ENCODE assay signal across 9 cellular contexts in the genomic region with DNA sequence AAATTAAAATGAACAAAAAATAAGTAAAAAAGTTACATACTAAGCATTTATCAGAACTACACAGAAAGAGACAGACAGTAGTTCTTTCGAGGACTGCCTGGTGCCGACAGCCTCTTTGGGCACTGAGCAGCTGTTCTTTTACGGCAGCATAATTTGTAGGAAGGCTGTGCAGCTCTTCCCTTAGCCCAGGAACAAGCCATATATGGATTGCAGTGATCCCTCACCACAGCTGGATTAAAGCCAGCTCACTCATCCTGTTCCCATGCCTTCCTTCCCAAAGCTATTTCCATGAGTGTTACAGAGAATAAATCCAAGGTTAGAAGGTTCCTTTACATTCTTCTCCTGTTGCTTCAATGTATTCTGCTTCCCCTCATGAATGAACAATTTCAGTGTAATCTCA.
DNase-seq lines count a peak whose midpoint lies in the region; ATAC-seq and TF ChIP-seq lines count a peak whose summit lies in the region.
"Had no signal": no experiment of that assay in that cellular context is flagged by ENCODE, and none has a peak within 500 bp of the region (broad histone marks: within the 10 kb centered on the region; RNA-seq: fewer than 3 reads in every experiment).

No MANE protein-coding gene starts in this region.

- H3K4me1 Mint-ChIP-seq in activated naive CD8-positive, alpha-beta T cell treated with anti-CD3 and anti-CD28 coated beads for 36 hours: peaks cover 4% of the 10 kb centered on the region

- RAD21 ChIA-PET in HCT116 (lab: Charles Lee; ENCODE audit: low non-redundant PET in 1 of 2, low total read pairs in 2 of 2, uncharacterized antibody in 2 of 2, unreplicated experiment in 2 of 2): no interaction called here

- no peak overlapping the region for H3K4me3 ChIP-seq in HCT116 (replicated peaks in 1 of 2; ENCODE audit: low read depth in 1 of 2, low read length in 2 of 2)

- CTCF ChIA-PET in HCT116 (lab: Charles Lee): no interaction called here

- no peaks in the 10 kb centered on the region for H3K9me3 Mint-ChIP-seq in activated naive CD8-positive, alpha-beta T cell treated with anti-CD3 and anti-CD28 coated beads for 36 hours
- H3K9me3 Mint-ChIP-seq: stimulated activated naive CD8-positive, alpha-beta T cell treated with anti-CD3 and anti-CD28 coated beads, Interleukin-15, amount 100 ng/mL, for 72 hours had no signal

- no peaks in the 10 kb centered on the region for H3K27me3 ChIP-seq in HCT116 (ENCODE audit: insufficient read depth, low read length)

- H3K9ac ChIP-seq in HCT116 (ENCODE audit: low read length): no peak overlapping the region

- H3K4me1 ChIP-seq in HCT116 (ENCODE audit: control insufficient read depth in 1 of 2, insufficient read depth in 2 of 2, low read length in 2 of 2): peaks cover 2 to 18% of the 10 kb centered on the region in 2 experiments; a peak in 3 of 4 replicates

- H3K9me2 ChIP-seq in HCT116 (ENCODE audit: insufficient read depth): no peaks in the 10 kb centered on the region

- no peak overlapping the region; the same call in 1 of the 2 replicates for H3K27ac ChIP-seq in HCT116 (ENCODE audit: low read depth, low read length)

- no peaks in the 10 kb centered on the region for H4K20me1 ChIP-seq in HCT116 (ENCODE audit: insufficient read depth)

- H3K27ac Mint-ChIP-seq in activated naive CD8-positive, alpha-beta T cell treated with anti-CD3 and anti-CD28 coated beads for 36 hours: no peak overlapping the region
- H3K27ac Mint-ChIP-seq: stimulated activated naive CD8-positive, alpha-beta T cell treated with anti-CD3 and anti-CD28 coated beads, Interleukin-15, amount 100 ng/mL, for 72 hours had no signal

- TF ChIP-seq POLR2A in HCT116 (IDR thresholded peaks at IDR 0.05; ENCODE audit: borderline replicate concordance, extremely low read depth, insufficient read depth, insufficient read length): no peak

- H3K36me3 Mint-ChIP-seq in activated naive CD8-positive, alpha-beta T cell treated with anti-CD3 and anti-CD28 coated beads for 36 hours: peaks cover 14% of the 10 kb centered on the region

- no peaks in the 10 kb centered on the region for H3K79me2 ChIP-seq in HCT116 (ENCODE audit: insufficient read depth, low read length)

- BruUV-seq in HCT116 (replicated peaks; lab: Mats Ljungman, UMichigan): no TSS peak

- DNase-seq in HCT116 (ENCODE audit: low read depth, low spot score) (peak; percentile 27), RKO (ENCODE audit: low spot score) (peak; percentile 72), glomerular visceral epithelial cell (ENCODE audit: extremely low spot score) (peak; percentile 94), smooth muscle cell of the brain vasculature (ENCODE audit: low read depth, low spot score) (peak; percentile 81), hippocampal formation (lab: John Stamatoyannopoulos, UW) (no peak), OCI-M1 (lab: John Stamatoyannopoulos, UW) (no peak)
- DNase-seq in activated naive CD8-positive, alpha-beta T cell treated with anti-CD3 and anti-CD28 coated beads for 36 hours: no peak
- DNase-seq: stimulated activated naive CD8-positive, alpha-beta T cell treated with anti-CD3 and anti-CD28 coated beads, Interleukin-15, amount 100 ng/mL, for 72 hours had no signal

- no peaks in the 10 kb centered on the region for H3K9me3 ChIP-seq in HCT116 (ENCODE audit: control insufficient read depth in 1 of 2, insufficient read depth in 1 of 2, low read depth in 1 of 2, low read length in 2 of 2)

- ATAC-seq in HCT116 (peak; percentile 74), GM18907 (IDR thresholded peaks at IDR 0.05; ENCODE audit: unreplicated experiment) (no peak)
- ATAC-seq: stimulated activated naive CD8-positive, alpha-beta T cell treated with anti-CD3 and anti-CD28 coated beads, Interleukin-15, amount 100 ng/mL, for 72 hours had no signal

- intact Hi-C loops in HCT116 (cut with micrococcal nuclease): no loop called here

- POLR2A ChIA-PET in HCT116 (lab: Charles Lee): no interaction called here

- peak overlapping the region; percentile 3 for H3K4me2 ChIP-seq in HCT116 (ENCODE audit: low read length)

- H3K4me3 Mint-ChIP-seq in activated naive CD8-positive, alpha-beta T cell treated with anti-CD3 and anti-CD28 coated beads for 36 hours: no peak overlapping the region
- H3K4me3 Mint-ChIP-seq: stimulated activated naive CD8-positive, alpha-beta T cell treated with anti-CD3 and anti-CD28 coated beads, Interleukin-15, amount 100 ng/mL, for 72 hours had no signal

- no peaks in the 10 kb centered on the region for H3K27me3 Mint-ChIP-seq in activated naive CD8-positive, alpha-beta T cell treated with anti-CD3 and anti-CD28 coated beads for 36 hours
- H3K27me3 Mint-ChIP-seq: stimulated activated naive CD8-positive, alpha-beta T cell treated with anti-CD3 and anti-CD28 coated beads, Interleukin-15, amount 100 ng/mL, for 72 hours had no signal

- H2AFZ ChIP-seq in HCT116 (ENCODE audit: low read depth, low read length, poor library complexity, severe bottlenecking): no peak overlapping the region

- peaks cover 9 to 20% of the 10 kb centered on the region in 2 experiments; a peak in 3 of 4 replicates for H3K36me3 ChIP-seq in HCT116 (ENCODE audit: control insufficient read depth in 1 of 2, insufficient read depth in 2 of 2, low read length in 2 of 2)

- TF ChIP-seq CTCF in HCT116 (IDR thresholded peaks at IDR 0.05 in 2 of 3, conservative IDR thresholded peaks at IDR 0.05 in 1 of 3; ENCODE audit: borderline replicate concordance in 1 of 3, insufficient read depth in 1 of 3, low read depth in 2 of 3, low read length in 2 of 3): no peak

- no peak for TF ChIP-seq RAD21 in HCT116 (IDR thresholded peaks at IDR 0.05; ENCODE audit: low read depth)

TF ChIP-seq in HCT116, 20 proteins besides CTCF, POLR2A, EP300 and RAD21:
- TF ChIP-seq FOSL1 (IDR thresholded peaks at IDR 0.05; ENCODE audit: low read depth) (no peak), SRF (IDR thresholded peaks at IDR 0.05; ENCODE audit: low read depth) (peak; percentile 94), ZFX (IDR thresholded peaks at IDR 0.05) (no peak)
- TF ChIP-seq, protein P1, sequence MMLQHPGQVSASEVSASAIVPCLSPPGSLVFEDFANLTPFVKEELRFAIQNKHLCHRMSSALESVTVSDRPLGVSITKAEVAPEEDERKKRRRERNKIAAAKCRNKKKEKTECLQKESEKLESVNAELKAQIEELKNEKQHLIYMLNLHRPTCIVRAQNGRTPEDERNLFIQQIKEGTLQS (IDR thresholded peaks at IDR 0.05): no peak
TF ChIP-seq in HCT116: peak in this region for 1.

Comparison
In these comparisons a context has a peak if more than half of its experiments do, and no peak if none do; other contexts are left out.
1. DNase-seq: peak in HCT116 (single experiment), RKO (single experiment), glomerular visceral epithelial cell (single experiment) and smooth muscle cell of the brain vasculature (single experiment); none in hippocampal formation (0 of 2), OCI-M1 (single experiment) and activated naive CD8-positive, alpha-beta T cell treated with anti-CD3 and anti-CD28 coated beads for 36 hours (single experiment).